ENCODE assay signal across 11 cellular contexts in the genomic region with DNA sequence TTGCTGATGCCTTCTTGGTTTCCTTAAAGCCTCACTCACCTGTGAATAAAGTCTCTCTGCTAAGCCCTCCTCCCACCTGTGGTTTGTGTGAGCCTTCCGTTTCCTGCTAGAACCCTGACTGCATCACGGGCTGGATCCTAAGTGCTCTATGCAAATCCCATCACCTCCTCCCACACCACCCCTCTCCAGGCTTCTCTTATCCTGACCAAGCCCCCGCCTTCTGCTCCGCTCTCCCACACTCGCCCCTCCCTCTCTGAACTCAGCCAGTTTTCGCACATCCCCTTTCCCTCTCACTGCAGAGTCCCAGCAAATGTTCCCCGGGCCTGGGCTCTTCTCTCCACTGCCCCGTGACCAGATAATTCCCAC. TPM values are rescaled to one million over a fixed set of nuclear protein-coding genes. Genes with fewer than 3 reads are reported as not detected.
DNase-seq lines count a peak whose midpoint lies in the region; ATAC-seq and TF ChIP-seq lines count a peak whose summit lies in the region.
"Had no signal": no experiment of that assay in that cellular context is flagged by ENCODE, and none has a peak within 500 bp of the region (broad histone marks: within the 10 kb centered on the region; RNA-seq: fewer than 3 reads in every experiment).

No MANE protein-coding gene starts in this region.

- intact Hi-C loops in upper lobe of right lung (cut with DNase I) = no loop called here

- H3K4me3 ChIP-seq in SK-N-MC (0 out of 2 replicates have a peak overlapping the region, but pooled peaks have one; percentile 18), iPS-15b (ENCODE audit: low read depth, low read length) (peak overlapping the region; percentile 42), upper lobe of right lung (no peak overlapping the region)
- H3K4me3 ChIP-seq: transverse colon had no signal

- no peaks in the 10 kb centered on the region for H3K9me3 ChIP-seq in SK-N-MC (ENCODE audit: low read depth, low read length)
- no peaks in the 10 kb centered on the region for H3K9me3 ChIP-seq in iPS-15b (ENCODE audit: control insufficient read depth, insufficient read depth, low read length)
- H3K9me3 ChIP-seq in upper lobe of right lung = no peaks in the 10 kb centered on the region
- H3K9me3 ChIP-seq: transverse colon had no signal

- no peak for ATAC-seq in upper lobe of right lung
- no peak for ATAC-seq in HG03175 (IDR thresholded peaks at IDR 0.05; ENCODE audit: unreplicated experiment)
- ATAC-seq in GM19351 (IDR thresholded peaks at IDR 0.05; ENCODE audit: unreplicated experiment) = no peak

- H3K9ac ChIP-seq in SK-N-MC (ENCODE audit: insufficient read length) (no peak overlapping the region), iPS-15b (ENCODE audit: low read depth, low read length) (no peak overlapping the region)

- H3K27ac ChIP-seq in SK-N-MC (no peak overlapping the region), upper lobe of right lung (no peak overlapping the region)
- H3K27ac ChIP-seq: transverse colon had no signal

- DNase-seq in stimulated activated CD4-positive, alpha-beta T cell treated with anti-CD3 and anti-CD28 coated beads, Interleukin-15, amount 100 ng/mL, for 24 hours = peak; percentile 38
- DNase-seq in stimulated activated CD4-positive, alpha-beta T cell treated with anti-CD3 and anti-CD28 coated beads, Interleukin-4, amount 100 ng/mL, for 1 hour = no peak
- DNase-seq in SK-N-MC (ENCODE audit: low read depth, low spot score) (no peak), upper lobe of right lung (peak; percentile 45), cerebellar nuclear complex (lab: John Stamatoyannopoulos, UW) (no peak)
- DNase-seq: mesenchymal stem cell, NCI-H1092, transverse colon had no signal

- H3K27me3 ChIP-seq in iPS-15b (ENCODE audit: control insufficient read depth, insufficient read depth, low read length) (peaks cover 5% of the 10 kb centered on the region), upper lobe of right lung (no peaks in the 10 kb centered on the region)
- H3K27me3 ChIP-seq: transverse colon had no signal

- peaks cover 10% of the 10 kb centered on the region for H3K4me1 ChIP-seq in iPS-15b (ENCODE audit: control insufficient read depth, insufficient read depth, low read length)
- no peaks in the 10 kb centered on the region for H3K4me1 ChIP-seq in upper lobe of right lung

- no peaks in the 10 kb centered on the region for H3K36me3 ChIP-seq in SK-N-MC (ENCODE audit: insufficient read depth, low read length)
- no peaks in the 10 kb centered on the region for H3K36me3 ChIP-seq in iPS-15b (ENCODE audit: control insufficient read depth, insufficient read depth, low read length)
- no peaks in the 10 kb centered on the region for H3K36me3 ChIP-seq in upper lobe of right lung
- H3K36me3 ChIP-seq: transverse colon had no signal

- TF ChIP-seq CTCF in upper lobe of right lung (IDR thresholded peaks at IDR 0.05) = no peak

RNA-seq across cellular contexts. Expression of a gene that starts 51.8 kb away (rescaled TPM):
- 0.26 TPM for total RNA-seq in upper lobe of right lung

Comparison
In these comparisons a context has a peak if more than half of its experiments do, and no peak if none do; other contexts are left out.
1. DNase-seq: peak in stimulated activated CD4-positive, alpha-beta T cell treated with anti-CD3 and anti-CD28 coated beads, Interleukin-15, amount 100 ng/mL, for 24 hours (single experiment) and upper lobe of right lung (single experiment); none in stimulated activated CD4-positive, alpha-beta T cell treated with anti-CD3 and anti-CD28 coated beads, Interleukin-4, amount 100 ng/mL, for 1 hour (single experiment), SK-N-MC (single experiment) and cerebellar nuclear complex (0 of 2).